In genomic region chr2:70469435-70469834, GRCh38 we compare ENCODE assay signal across 1 cellular context.
TF ChIP-seq lines count a peak whose summit lies in the region.

No MANE protein-coding gene starts in this region.

TF ChIP-seq in HCT116, 20 proteins besides CTCF, POLR2A, EP300 and RAD21 (continued from another document):
- TF ChIP-seq, protein P1, sequence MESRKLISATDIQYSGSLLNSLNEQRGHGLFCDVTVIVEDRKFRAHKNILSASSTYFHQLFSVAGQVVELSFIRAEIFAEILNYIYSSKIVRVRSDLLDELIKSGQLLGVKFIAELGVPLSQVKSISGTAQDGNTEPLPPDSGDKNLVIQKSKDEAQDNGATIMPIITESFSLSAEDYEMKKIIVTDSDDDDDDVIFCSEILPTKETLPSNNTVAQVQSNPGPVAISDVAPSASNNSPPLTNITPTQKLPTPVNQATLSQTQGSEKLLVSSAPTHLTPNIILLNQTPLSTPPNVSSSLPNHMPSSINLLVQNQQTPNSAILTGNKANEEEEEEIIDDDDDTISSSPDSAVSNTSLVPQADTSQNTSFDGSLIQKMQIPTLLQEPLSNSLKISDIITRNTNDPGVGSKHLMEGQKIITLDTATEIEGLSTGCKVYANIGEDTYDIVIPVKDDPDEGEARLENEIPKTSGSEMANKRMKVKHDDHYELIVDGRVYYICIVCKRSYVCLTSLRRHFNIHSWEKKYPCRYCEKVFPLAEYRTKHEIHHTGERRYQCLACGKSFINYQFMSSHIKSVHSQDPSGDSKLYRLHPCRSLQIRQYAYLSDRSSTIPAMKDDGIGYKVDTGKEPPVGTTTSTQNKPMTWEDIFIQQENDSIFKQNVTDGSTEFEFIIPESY (IDR thresholded peaks at IDR 0.05; ENCODE audit: extremely low read depth, insufficient replicate concordance, low read length): no peak
- TF ChIP-seq ZFX (IDR thresholded peaks at IDR 0.05): no peak
- no peak for TF ChIP-seq FOSL1 (IDR thresholded peaks at IDR 0.05; ENCODE audit: low read depth)
- TF ChIP-seq, protein P2, sequence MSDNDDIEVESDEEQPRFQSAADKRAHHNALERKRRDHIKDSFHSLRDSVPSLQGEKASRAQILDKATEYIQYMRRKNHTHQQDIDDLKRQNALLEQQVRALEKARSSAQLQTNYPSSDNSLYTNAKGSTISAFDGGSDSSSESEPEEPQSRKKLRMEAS (IDR thresholded peaks at IDR 0.05): no peak
- no peak for TF ChIP-seq REST (IDR thresholded peaks at IDR 0.05; ENCODE audit: low read depth)
- no peak for TF ChIP-seq EZH2phosphoT487 (IDR thresholded peaks at IDR 0.05; ENCODE audit: borderline replicate concordance)
- TF ChIP-seq, protein P3, sequence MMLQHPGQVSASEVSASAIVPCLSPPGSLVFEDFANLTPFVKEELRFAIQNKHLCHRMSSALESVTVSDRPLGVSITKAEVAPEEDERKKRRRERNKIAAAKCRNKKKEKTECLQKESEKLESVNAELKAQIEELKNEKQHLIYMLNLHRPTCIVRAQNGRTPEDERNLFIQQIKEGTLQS (IDR thresholded peaks at IDR 0.05): no peak
- no peak for TF ChIP-seq JUND (IDR thresholded peaks at IDR 0.05)
TF ChIP-seq in HCT116: peak in this region for 0.
